31 cellular contexts compared by ENCODE assay signal in the genomic region with DNA sequence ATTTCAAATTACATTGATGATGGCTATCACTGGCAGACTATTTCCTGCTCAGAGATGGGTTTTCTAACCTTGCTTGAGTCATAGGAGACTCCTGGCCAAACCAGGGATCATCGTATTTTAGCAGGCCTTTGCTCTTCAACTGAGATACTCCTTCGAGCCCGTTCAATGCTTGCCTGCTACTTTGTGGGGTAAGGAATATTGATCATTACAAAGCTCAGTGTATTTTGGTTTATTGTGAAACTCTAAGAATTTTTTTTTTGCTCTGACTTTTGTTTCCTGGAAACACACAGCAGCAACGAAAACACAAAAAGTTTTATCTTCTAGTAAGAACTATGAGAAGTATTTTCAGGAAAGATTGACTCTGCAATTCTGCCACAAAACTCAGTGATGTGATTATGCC. TPM values are rescaled to one million over a fixed set of nuclear protein-coding genes. Genes with fewer than 3 reads are reported as not detected.
"Had no signal": no experiment of that assay in that cellular context is flagged by ENCODE, and none has a peak within 500 bp of the region (broad histone marks: within the 10 kb centered on the region; RNA-seq: fewer than 3 reads in every experiment).

No MANE protein-coding gene starts in this region.

- H3K4me1 ChIP-seq: adrenal gland, ascending aorta, esophagus squamous epithelium, sigmoid colon had no signal

- DNase-seq: activated CD4-positive, alpha-beta T cell treated with anti-CD3 and anti-CD28 coated beads for 36 hours; activated CD4-positive, CD25-positive, alpha-beta regulatory T cell; activated CD8-positive, alpha-beta memory T cell treated with anti-CD3 and anti-CD28 coated beads, Interleukin-2, amount 10 ng/mL, durations not matched to agents 7 days and 5 days; activated CD8-positive, alpha-beta T cell treated with anti-CD3 and anti-CD28 coated beads, Interleukin-2, amount 10 ng/mL, durations not matched to agents 7 days and 5 days; activated naive CD4-positive, alpha-beta T cell; activated T-cell treated with anti-CD3 and anti-CD28 coated beads, Interleukin-2, amount 50 U/mL, for 48 hours; adrenal gland; effector CD4-positive, alpha-beta T cell; esophagus squamous epithelium; mucosa of descending colon; sigmoid colon; small intestine; stimulated activated CD4-positive, alpha-beta T cell treated with anti-CD3 and anti-CD28 coated beads, Interleukin-4, amount 100 ng/mL, for 24 hours; T-helper 1 cell; tibial artery; upper lobe of right lung had no signal

- H3K27ac ChIP-seq: adrenal gland, ascending aorta, cardiac muscle cell, esophagus squamous epithelium, gastroesophageal sphincter, hepatocyte, sigmoid colon, tibial artery, upper lobe of right lung had no signal

- ATAC-seq: activated CD4-positive, alpha-beta T cell treated with anti-CD3 and anti-CD28 coated beads for 36 hours; activated CD8-positive, alpha-beta memory T cell treated with anti-CD3 and anti-CD28 coated beads, Interleukin-2, amount 10 ng/mL, durations not matched to agents 7 days and 5 days; activated CD8-positive, alpha-beta T cell treated with anti-CD3 and anti-CD28 coated beads, Interleukin-2, amount 10 ng/mL, durations not matched to agents 7 days and 5 days; gastroesophageal sphincter; mucosa of descending colon; natural killer cell treated with Interleukin-12 subunit alpha and Interleukin-12 subunit beta and Interleukin-15 and Interleukin-18, amount 100 ng/mL, for 72 hours; stimulated activated effector memory CD8-positive, alpha-beta T cell treated with anti-CD3 and anti-CD28 coated beads, Interleukin-12 subunit alpha, Interleukin-12 subunit beta, amount 100 ng/mL, for 72 hours; upper lobe of right lung had no signal

- H2AFZ ChIP-seq: hepatocyte had no signal

- H3K79me2 ChIP-seq: hepatocyte had no signal

- H3K4me3 ChIP-seq: adrenal gland, ascending aorta, cardiac muscle cell, esophagus squamous epithelium, gastroesophageal sphincter, hepatocyte, lung, mucosa of descending colon, sigmoid colon, tibial artery, upper lobe of right lung had no signal

- H3K9me3 ChIP-seq: adrenal gland, ascending aorta, esophagus squamous epithelium, gastroesophageal sphincter, mucosa of descending colon, sigmoid colon, tibial artery, upper lobe of right lung had no signal

- H3K36me3 ChIP-seq: adrenal gland, cardiac muscle cell, gastroesophageal sphincter, sigmoid colon, tibial artery, upper lobe of right lung had no signal

- H3K4me2 ChIP-seq: hepatocyte had no signal

- H3K27me3 ChIP-seq: adrenal gland, ascending aorta, cardiac muscle cell, esophagus squamous epithelium, gastroesophageal sphincter, hepatocyte, sigmoid colon, tibial artery, upper lobe of right lung had no signal

RNA-seq across cellular contexts. Expression of gene GPRC5D, which starts 4.1 kb away (rescaled TPM):
- total RNA-seq: activated CD4-positive, alpha-beta T cell treated with anti-CD3 and anti-CD28 coated beads for 36 hours; activated CD8-positive, alpha-beta memory T cell treated with anti-CD3 and anti-CD28 coated beads, Interleukin-2, amount 10 ng/mL, durations not matched to agents 7 days and 5 days; activated CD8-positive, alpha-beta T cell treated with anti-CD3 and anti-CD28 coated beads, Interleukin-2, amount 10 ng/mL, durations not matched to agents 7 days and 5 days; activated naive CD4-positive, alpha-beta T cell treated with anti-CD3 and anti-CD28 coated beads, Interleukin-2, amount 50 U/mL, for 72 hours; activated T-helper 2 cell treated with anti-CD3 and anti-CD28 coated beads, Interferon-gamma antibody, Interleukin-2, Interleukin-4, amounts not matched to agents 10 μg/mL and 5 μg/mL and 100 μg/mL, durations not matched to agents 14 hours and 24 hours and 36 hours; adrenal gland; ascending aorta; cardiac muscle cell; cerebellum; fibroblast of villous mesenchyme; gastroesophageal sphincter; hepatocyte; lung; mesenteric fat pad; mucosa of descending colon; myocyte; natural killer cell treated with Interleukin-12 subunit alpha and Interleukin-12 subunit beta and Interleukin-15 and Interleukin-18, amount 100 ng/mL, for 72 hours; osteocyte; posterior vena cava; sigmoid colon; upper lobe of right lung had no signal
- polyA plus RNA-seq: hepatocyte had no signal

RNA-seq across cellular contexts. Expression of gene GPRC5A, which starts 56.5 kb away (rescaled TPM):
- total RNA-seq: activated CD8-positive, alpha-beta memory T cell treated with anti-CD3 and anti-CD28 coated beads, Interleukin-2, amount 10 ng/mL, durations not matched to agents 7 days and 5 days; activated CD8-positive, alpha-beta T cell treated with anti-CD3 and anti-CD28 coated beads, Interleukin-2, amount 10 ng/mL, durations not matched to agents 7 days and 5 days; activated T-helper 2 cell treated with anti-CD3 and anti-CD28 coated beads, Interferon-gamma antibody, Interleukin-2, Interleukin-4, amounts not matched to agents 10 μg/mL and 5 μg/mL and 100 μg/mL, durations not matched to agents 14 hours and 24 hours and 36 hours; natural killer cell treated with Interleukin-12 subunit alpha and Interleukin-12 subunit beta and Interleukin-15 and Interleukin-18, amount 100 ng/mL, for 72 hours had no signal
